ENCODE assay signal across 1 cellular context in genomic region chr13:109782823-109783411, GRCh38.
TF ChIP-seq lines count a peak whose summit lies in the region.

No MANE protein-coding gene starts in this region.

TF ChIP-seq in HepG2, 621 proteins besides CTCF, POLR2A, EP300 and RAD21 (continued from another document):
- TF ChIP-seq JARID2 (CRISPR knock-in tag; IDR thresholded peaks at IDR 0.05; ENCODE audit: insufficient replicate concordance), result no peak
- no peak for TF ChIP-seq MLX (CRISPR knock-in tag; IDR thresholded peaks at IDR 0.05)
- no peak for TF ChIP-seq ZNF672 (CRISPR knock-in tag; IDR thresholded peaks at IDR 0.05)
- no peak for TF ChIP-seq CBX1 (IDR thresholded peaks at IDR 0.05; ENCODE audit: low read depth)
- TF ChIP-seq CBFB (CRISPR knock-in tag; IDR thresholded peaks at IDR 0.05), result no peak
- TF ChIP-seq ZNF382 (CRISPR knock-in tag; IDR thresholded peaks at IDR 0.05; ENCODE audit: borderline replicate concordance), result no peak
- TF ChIP-seq ZBTB10 (CRISPR knock-in tag; IDR thresholded peaks at IDR 0.05; ENCODE audit: borderline replicate concordance), result no peak
- TF ChIP-seq, protein P1, sequence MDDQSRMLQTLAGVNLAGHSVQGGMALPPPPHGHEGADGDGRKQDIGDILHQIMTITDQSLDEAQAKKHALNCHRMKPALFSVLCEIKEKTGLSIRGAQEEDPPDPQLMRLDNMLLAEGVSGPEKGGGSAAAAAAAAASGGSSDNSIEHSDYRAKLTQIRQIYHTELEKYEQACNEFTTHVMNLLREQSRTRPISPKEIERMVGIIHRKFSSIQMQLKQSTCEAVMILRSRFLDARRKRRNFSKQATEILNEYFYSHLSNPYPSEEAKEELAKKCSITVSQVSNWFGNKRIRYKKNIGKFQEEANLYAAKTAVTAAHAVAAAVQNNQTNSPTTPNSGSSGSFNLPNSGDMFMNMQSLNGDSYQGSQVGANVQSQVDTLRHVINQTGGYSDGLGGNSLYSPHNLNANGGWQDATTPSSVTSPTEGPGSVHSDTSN (CRISPR knock-in tag; IDR thresholded peaks at IDR 0.05; ENCODE audit: borderline replicate concordance), result no peak
- no peak for TF ChIP-seq ZNF572 (CRISPR knock-in tag; IDR thresholded peaks at IDR 0.05)
- no peak for TF ChIP-seq ZBTB34 (CRISPR knock-in tag; IDR thresholded peaks at IDR 0.05)
- TF ChIP-seq MED1 (CRISPR knock-in tag; IDR thresholded peaks at IDR 0.05), result no peak
- no peak for TF ChIP-seq ZNF3 (CRISPR knock-in tag; IDR thresholded peaks at IDR 0.05)
- TF ChIP-seq ZNF121 (CRISPR knock-in tag; IDR thresholded peaks at IDR 0.05), result no peak
- TF ChIP-seq ZNF441 (CRISPR knock-in tag; IDR thresholded peaks at IDR 0.05; ENCODE audit: borderline replicate concordance), result no peak
- no peak for TF ChIP-seq KMT2B (CRISPR knock-in tag; IDR thresholded peaks at IDR 0.05)
TF ChIP-seq in HepG2: peak in this region for 0.
